Comparison of ENCODE assay signal across 1 cellular context in genomic region chr7:76513817-76514799, GRCh38.
TF ChIP-seq lines count a peak whose summit lies in the region.

No MANE protein-coding gene starts in this region.

TF ChIP-seq in HepG2, 621 proteins besides CTCF, POLR2A, EP300 and RAD21:
- no peak for TF ChIP-seq ZNF274 (CRISPR knock-in tag; IDR thresholded peaks at IDR 0.05)
- no peak for TF ChIP-seq ZSCAN5A (CRISPR knock-in tag; IDR thresholded peaks at IDR 0.05; ENCODE audit: borderline replicate concordance)
- peak; percentile 44; the same call in 1 of the 2 replicates for TF ChIP-seq ZNF770 (CRISPR knock-in tag; IDR thresholded peaks at IDR 0.05)
